ENCODE assay signal across 12 cellular contexts in the genomic region with DNA sequence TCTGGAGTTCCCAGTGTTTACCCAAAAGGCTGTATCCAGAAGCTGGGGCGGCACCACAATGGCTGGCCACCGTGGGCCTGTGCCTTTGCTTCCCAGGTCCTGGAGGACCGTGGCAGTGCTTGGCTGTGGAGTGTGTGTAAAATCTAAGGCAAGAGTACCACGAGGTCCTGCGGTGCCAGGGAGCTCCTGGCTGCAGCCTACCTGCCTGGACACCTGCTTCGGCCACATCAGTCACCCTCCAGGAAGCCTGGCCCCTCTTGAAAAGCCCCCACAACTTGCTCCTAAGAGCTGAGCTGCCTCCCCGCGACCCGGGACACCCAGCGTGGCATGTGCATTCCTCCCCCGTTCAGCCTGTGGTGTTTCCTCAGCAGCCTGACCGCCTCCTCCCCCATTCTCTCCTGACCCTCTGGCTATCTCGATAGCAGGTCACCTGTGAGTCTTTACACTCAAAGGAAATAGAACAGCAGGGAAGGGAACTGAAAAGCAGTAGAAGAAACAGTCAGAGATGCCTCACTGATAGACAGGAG. TPM values are rescaled to one million over a fixed set of nuclear protein-coding genes. Genes with fewer than 3 reads are reported as not detected.
A peak's percentile ranks its signal among the peaks of the same experiment; 100 is the strongest.
DNase-seq lines count a peak whose midpoint lies in the region; ATAC-seq, FAIRE-seq and TF ChIP-seq lines count a peak whose summit lies in the region.
"Had no signal": no experiment of that assay in that cellular context is flagged by ENCODE, and none has a peak within 500 bp of the region (broad histone marks: within the 10 kb centered on the region; RNA-seq: fewer than 3 reads in every experiment).

No MANE protein-coding gene starts in this region.

- no peak overlapping the region for H3K18ac ChIP-seq in mesenchymal stem cell (ENCODE audit: low read depth in 1 of 2, low read length in 2 of 2)

- H3K14ac ChIP-seq in mesenchymal stem cell (ENCODE audit: low read length in 2 of 2): no peak overlapping the region

- H2AFZ ChIP-seq in astrocyte (ENCODE audit: low read depth, low read length) (no peak overlapping the region), mesenchymal stem cell (ENCODE audit: low read depth, low read length) (no peak overlapping the region)

- H3K9me3 ChIP-seq in astrocyte (ENCODE audit: insufficient read depth, low read depth, low read length): no peaks in the 10 kb centered on the region
- no peaks in the 10 kb centered on the region for H3K9me3 ChIP-seq in mesenchymal stem cell (ENCODE audit: control insufficient read depth, low read length)
- H3K9me3 ChIP-seq in tibial nerve: no peaks in the 10 kb centered on the region

- peaks cover 3% of the 10 kb centered on the region for H3K36me3 Mint-ChIP-seq in activated naive CD8-positive, alpha-beta T cell
- H3K36me3 Mint-ChIP-seq in activated naive CD8-positive, alpha-beta T cell treated with anti-CD3 and anti-CD28 coated beads for 36 hours: peaks cover 11% of the 10 kb centered on the region
- peaks cover 29% of the 10 kb centered on the region for H3K36me3 Mint-ChIP-seq in astrocyte (ENCODE audit: low read depth, unreplicated experiment)

- H3K4me1 Mint-ChIP-seq in activated naive CD8-positive, alpha-beta T cell (ENCODE audit: low read depth): peaks cover 11% of the 10 kb centered on the region
- peaks cover 12% of the 10 kb centered on the region for H3K4me1 Mint-ChIP-seq in activated naive CD8-positive, alpha-beta T cell treated with anti-CD3 and anti-CD28 coated beads for 36 hours
- peaks cover 26% of the 10 kb centered on the region for H3K4me1 Mint-ChIP-seq in astrocyte (ENCODE audit: low read depth, unreplicated experiment)

- H2BK120ac ChIP-seq in mesenchymal stem cell (ENCODE audit: low read depth, low read length): peak overlapping the region; percentile 50

- H3K9ac ChIP-seq in astrocyte (ENCODE audit: low read length): no peak overlapping the region
- H3K9ac ChIP-seq in mesenchymal stem cell (ENCODE audit: low read length): no peak overlapping the region

- no peak overlapping the region for H3K4ac ChIP-seq in mesenchymal stem cell (ENCODE audit: low read depth in 1 of 2, low read length in 2 of 2)

- TF ChIP-seq EP300 in tibial nerve (IDR thresholded peaks at IDR 0.05): no peak

- no peaks in the 10 kb centered on the region for H3K79me2 ChIP-seq in astrocyte (ENCODE audit: insufficient read depth, low read length)

- no peak overlapping the region for H3K27ac ChIP-seq in astrocyte (ENCODE audit: low read depth, low read length)
- no peak overlapping the region for H3K27ac ChIP-seq in mesenchymal stem cell (ENCODE audit: low read length, poor library complexity, severe bottlenecking)
- H3K27ac ChIP-seq in tibial nerve: peak overlapping the region; percentile 30 to 83 (median 75)

- H3K27me3 Mint-ChIP-seq in activated naive CD8-positive, alpha-beta T cell: no peaks in the 10 kb centered on the region
- H3K27me3 Mint-ChIP-seq in activated naive CD8-positive, alpha-beta T cell treated with anti-CD3 and anti-CD28 coated beads for 36 hours: no peaks in the 10 kb centered on the region
- H3K27me3 Mint-ChIP-seq in astrocyte (ENCODE audit: low read depth, unreplicated experiment): no peaks in the 10 kb centered on the region
- H3K27me3 Mint-ChIP-seq: activated CD4-positive, alpha-beta T cell treated with anti-CD3 and anti-CD28 coated beads, Interleukin-2, amount 10 ng/mL, durations not matched to agents 7 days and 5 days; stimulated activated naive CD8-positive, alpha-beta T cell treated with anti-CD3 and anti-CD28 coated beads, Interleukin-15, Interleukin-2, amounts not matched to agents 100 ng/mL and 50 ng/mL, for 24 hours had no signal

- H3K4me1 ChIP-seq in astrocyte (ENCODE audit: insufficient read depth, low read length) (peaks cover 50% of the 10 kb centered on the region), mesenchymal stem cell (ENCODE audit: control insufficient read depth, insufficient read depth, low read depth, low read length) (peaks cover 38% of the 10 kb centered on the region), tibial nerve (peaks cover 4 to 95% (median 40%) of the 10 kb centered on the region in 4 donors)

- H3K36me3 ChIP-seq in astrocyte (ENCODE audit: insufficient read depth, low read length) (peaks cover 17% of the 10 kb centered on the region), mesenchymal stem cell (ENCODE audit: control insufficient read depth in 1 of 2, insufficient read depth in 2 of 2, low read depth in 1 of 2, low read length in 2 of 2) (peaks cover 81 to 88% of the 10 kb centered on the region in 2 experiments), tibial nerve (peaks cover 0 to 70% (median 26%) of the 10 kb centered on the region in 3 donors)

- H3K27ac Mint-ChIP-seq in activated naive CD8-positive, alpha-beta T cell: no peak overlapping the region
- H3K27ac Mint-ChIP-seq in activated naive CD8-positive, alpha-beta T cell treated with anti-CD3 and anti-CD28 coated beads for 36 hours: no peak overlapping the region
- no peak overlapping the region for H3K27ac Mint-ChIP-seq in astrocyte (ENCODE audit: unreplicated experiment)
- H3K27ac Mint-ChIP-seq: stimulated activated naive CD8-positive, alpha-beta T cell treated with anti-CD3 and anti-CD28 coated beads, Interleukin-15, Interleukin-2, amounts not matched to agents 100 ng/mL and 50 ng/mL, for 24 hours had no signal

- ATAC-seq in HG02623 (IDR thresholded peaks at IDR 0.05; ENCODE audit: unreplicated experiment): no peak

- no peak overlapping the region for H2BK12ac ChIP-seq in mesenchymal stem cell (ENCODE audit: low read length in 2 of 2)

- no peak for TF ChIP-seq POLR2A in tibial nerve (IDR thresholded peaks at IDR 0.05)

- H3K79me1 ChIP-seq in mesenchymal stem cell (replicated peaks; ENCODE audit: low read length, poor library complexity, severe bottlenecking): peaks cover 19% of the 10 kb centered on the region

- H3K4me3 ChIP-seq in astrocyte (ENCODE audit: insufficient read depth, low read depth, low read length) (no peak overlapping the region), mesenchymal stem cell (ENCODE audit: insufficient read depth in 1 of 2, low read depth in 1 of 2, low read length in 2 of 2) (no peak overlapping the region), tibial nerve (no peak overlapping the region)

- H4K8ac ChIP-seq in mesenchymal stem cell (ENCODE audit: low read length): no peak overlapping the region

- H3K27me3 ChIP-seq in astrocyte (ENCODE audit: insufficient read depth, low read length): no peaks in the 10 kb centered on the region
- H3K27me3 ChIP-seq in mesenchymal stem cell (ENCODE audit: control insufficient read depth in 1 of 2, insufficient read depth in 1 of 2, low read length in 2 of 2): no peaks in the 10 kb centered on the region
- no peaks in the 10 kb centered on the region for H3K27me3 ChIP-seq in tibial nerve

- H3K9me3 Mint-ChIP-seq in activated naive CD8-positive, alpha-beta T cell (ENCODE audit: low read depth): no peaks in the 10 kb centered on the region
- no peaks in the 10 kb centered on the region for H3K9me3 Mint-ChIP-seq in activated naive CD8-positive, alpha-beta T cell treated with anti-CD3 and anti-CD28 coated beads for 36 hours
- no peaks in the 10 kb centered on the region for H3K9me3 Mint-ChIP-seq in astrocyte (ENCODE audit: unreplicated experiment)
- H3K9me3 Mint-ChIP-seq: activated CD4-positive, alpha-beta T cell treated with anti-CD3 and anti-CD28 coated beads, Interleukin-2, amount 10 ng/mL, durations not matched to agents 7 days and 5 days; stimulated activated naive CD8-positive, alpha-beta T cell treated with anti-CD3 and anti-CD28 coated beads, Interleukin-15, Interleukin-2, amounts not matched to agents 100 ng/mL and 50 ng/mL, for 24 hours had no signal

- H2BK5ac ChIP-seq in mesenchymal stem cell (ENCODE audit: low read depth, low read length, poor library complexity, severe bottlenecking): no peak overlapping the region

- no peak for DNase-seq in activated naive CD8-positive, alpha-beta T cell treated with anti-CD3 and anti-CD28 coated beads for 36 hours
- DNase-seq in astrocyte (ENCODE audit: low read depth): no peak
- DNase-seq in mesenchymal stem cell: no peak
- DNase-seq in tibial nerve (ENCODE audit: low spot score in 2 of 2): no peak
- DNase-seq in retina: no peak
- DNase-seq in GDM1 (lab: John Stamatoyannopoulos, UW): no peak
- DNase-seq: activated CD4-positive, alpha-beta T cell treated with anti-CD3 and anti-CD28 coated beads, Interleukin-2, amount 10 ng/mL, durations not matched to agents 7 days and 5 days; NCI-H1417 treated with DMSO at 0.1 percent for 48 hours had no signal

- H3K4me2 ChIP-seq in astrocyte (ENCODE audit: low read length) (peak overlapping the region; percentile 57), mesenchymal stem cell (ENCODE audit: low read length, poor library complexity, severe bottlenecking) (no peak overlapping the region)

- TF ChIP-seq CTCF in astrocyte (IDR thresholded peaks at IDR 0.05; ENCODE audit: insufficient read depth, low read depth, low read length) (no peak), tibial nerve (IDR thresholded peaks at IDR 0.05) (no peak)

- H4K20me1 ChIP-seq in astrocyte (ENCODE audit: insufficient read depth, low read length): peaks cover 71% of the 10 kb centered on the region

- no peak for FAIRE-seq in astrocyte (lab: Jason Lieb, UNC)
- FAIRE-seq: G401.6 had no signal

- H2BK15ac ChIP-seq in mesenchymal stem cell (ENCODE audit: low read depth, poor library complexity, severe bottlenecking): no peak overlapping the region

- 95% methylated on average over 12 of the region's 13 CpGs for whole genome bisulfite sequencing in mesenchymal stem cell
- WGBS in tibial nerve, 2 donors: 74 to 79% methylated on average over 13 of the region's 13 CpGs

- no peak overlapping the region for H2AK5ac ChIP-seq in mesenchymal stem cell (ENCODE audit: low read length, severe bottlenecking)

- H3K4me3 Mint-ChIP-seq in activated naive CD8-positive, alpha-beta T cell: peak overlapping the region; percentile 56
- no peak overlapping the region for H3K4me3 Mint-ChIP-seq in activated naive CD8-positive, alpha-beta T cell treated with anti-CD3 and anti-CD28 coated beads for 36 hours
- H3K4me3 Mint-ChIP-seq in astrocyte (ENCODE audit: unreplicated experiment): no peak overlapping the region
- H3K4me3 Mint-ChIP-seq: activated CD4-positive, alpha-beta T cell treated with anti-CD3 and anti-CD28 coated beads, Interleukin-2, amount 10 ng/mL, durations not matched to agents 7 days and 5 days; stimulated activated naive CD8-positive, alpha-beta T cell treated with anti-CD3 and anti-CD28 coated beads, Interleukin-15, Interleukin-2, amounts not matched to agents 100 ng/mL and 50 ng/mL, for 24 hours had no signal

- H4K91ac ChIP-seq in mesenchymal stem cell (ENCODE audit: low read length): no peak overlapping the region

- no peak overlapping the region for H3K23ac ChIP-seq in mesenchymal stem cell (ENCODE audit: low read length in 2 of 2)

RNA-seq across cellular contexts. Expression of gene TIMM22, which starts 7.9 kb away (rescaled TPM):
- total RNA-seq in activated naive CD8-positive, alpha-beta T cell treated with anti-CD3 and anti-CD28 coated beads for 36 hours: 10 to 100 TPM; 15.4 to 16.9 TPM
- 20.0 and 20.3 TPM in 2 replicates for total RNA-seq in astrocyte
- polyA plus RNA-seq in mesenchymal stem cell (2013, experiment 1 of 2): 14.9 TPM
- polyA plus RNA-seq in mesenchymal stem cell (2013, experiment 2 of 2): 15.8 TPM
- 10 to 100 TPM; 11.1 to 18.4 (median 14.7) TPM for total RNA-seq in tibial nerve

RNA-seq across cellular contexts. Expression of gene NXN, which starts 25.3 kb away (rescaled TPM):
- total RNA-seq in activated naive CD8-positive, alpha-beta T cell treated with anti-CD3 and anti-CD28 coated beads for 36 hours: under 1 TPM; 0.48 to 0.49 TPM
- 104 and 106 TPM in 2 replicates for total RNA-seq in astrocyte
- 83.3 TPM for polyA plus RNA-seq in mesenchymal stem cell (2013, experiment 1 of 2)
- polyA plus RNA-seq in mesenchymal stem cell (2013, experiment 2 of 2): 82.4 TPM
- 10 to 100 TPM in 3 of 4 donors, 1 to 10 TPM in 1; 6.6 to 28.4 (median 14.7) TPM for total RNA-seq in tibial nerve

Comparison
In these comparisons a context has a peak if more than half of its experiments do, and no peak if none do; other contexts are left out.
1. H3K27ac ChIP-seq: peak in tibial nerve (4 of 4); none in astrocyte (single experiment) and mesenchymal stem cell (single experiment).
2. RNA of gene NXN, which starts 25.3 kb away (total RNA-seq): 104 to 106 TPM in astrocyte and 6.6 to 28.4 TPM in tibial nerve; 0.48 to 0.49 TPM in activated naive CD8-positive, alpha-beta T cell treated with anti-CD3 and anti-CD28 coated beads for 36 hours; every median in the first group is over 4 times any median in the second.